ENCODE assay signal across 1 cellular context in genomic region chr7:13041368-13041988, GRCh38.
TF ChIP-seq lines count a peak whose summit lies in the region.

No MANE protein-coding gene starts in this region.

TF ChIP-seq in HCT116, 20 proteins besides CTCF, POLR2A, EP300 and RAD21 (continued from another document):
- TF ChIP-seq REST (IDR thresholded peaks at IDR 0.05; ENCODE audit: low read depth): no peak
- TF ChIP-seq EZH2phosphoT487 (IDR thresholded peaks at IDR 0.05; ENCODE audit: borderline replicate concordance): no peak
- TF ChIP-seq MAX (IDR thresholded peaks at IDR 0.05): peak; percentile 58
- no peak; the same call in 1 of the 2 replicates for TF ChIP-seq ELF1 (IDR thresholded peaks at IDR 0.05; ENCODE audit: borderline replicate concordance, low read depth)
- no peak for TF ChIP-seq YY1 (IDR thresholded peaks at IDR 0.05; ENCODE audit: extremely low read depth, insufficient replicate concordance, low read depth, low read length)
- TF ChIP-seq ATF3 (IDR thresholded peaks at IDR 0.05): no peak
- TF ChIP-seq FOSL1 (IDR thresholded peaks at IDR 0.05; ENCODE audit: low read depth): peak; percentile 53
- TF ChIP-seq SRF (IDR thresholded peaks at IDR 0.05; ENCODE audit: low read depth): peak; percentile 60; the same call in 1 of the 2 replicates
- peak; percentile 72 for TF ChIP-seq CEBPB (IDR thresholded peaks at IDR 0.05; ENCODE audit: low read depth)
- no peak; the same call in 1 of the 2 replicates for TF ChIP-seq POLR2AphosphoS5 (IDR thresholded peaks at IDR 0.05; ENCODE audit: low read depth, low read length)
- peak; percentile 60 for TF ChIP-seq JUND (IDR thresholded peaks at IDR 0.05)
- TF ChIP-seq ZFX (IDR thresholded peaks at IDR 0.05): no peak
